In genomic region chr7:31099451-31100444, GRCh38 we compare ENCODE assay signal across 17 cellular contexts. TPM values are rescaled to one million over a fixed set of nuclear protein-coding genes. Genes with fewer than 3 reads are reported as not detected.
"Had no signal": no experiment of that assay in that cellular context is flagged by ENCODE, and none has a peak within 500 bp of the region (broad histone marks: within the 10 kb centered on the region; RNA-seq: fewer than 3 reads in every experiment).

No MANE protein-coding gene starts in this region.

- H3K27ac ChIP-seq: gastroesophageal sphincter, heart right ventricle, skin epidermis had no signal

- H3K9me3 Mint-ChIP-seq: activated B cell treated with CpG ODN at 0.5 μM for 24 hours; activated CD4-positive, alpha-beta T cell treated with anti-CD3 and anti-CD28 coated beads, Interleukin-2, amount 10 ng/mL, durations not matched to agents 7 days and 5 days; activated T-helper 2 cell treated with anti-CD3 and anti-CD28 coated beads, Interferon-gamma antibody, Interleukin-2, Interleukin-4, amounts not matched to agents 10 μg/mL and 5 μg/mL and 100 μg/mL, durations not matched to agents 14 hours and 24 hours and 36 hours had no signal

- H3K27me3 Mint-ChIP-seq: activated B cell treated with CpG ODN at 0.5 μM for 24 hours; activated CD4-positive, alpha-beta T cell treated with anti-CD3 and anti-CD28 coated beads, Interleukin-2, amount 10 ng/mL, durations not matched to agents 7 days and 5 days had no signal

- DNase-seq: activated B cell treated with CpG ODN at 0.5 μM for 24 hours; activated CD4-positive, alpha-beta T cell treated with anti-CD3 and anti-CD28 coated beads, Interleukin-2, amount 10 ng/mL, durations not matched to agents 7 days and 5 days; activated naive CD4-positive, alpha-beta T cell treated with anti-CD3 and anti-CD28 coated beads, Interleukin-2, amount 50 U/mL, for 16 hours; activated T-cell treated with anti-CD3 and anti-CD28 coated beads, Interleukin-2, amount 50 U/mL, for 1 hour; heart right ventricle; left colon; naive B cell; stimulated activated CD4-positive, alpha-beta T cell treated with anti-CD3 and anti-CD28 coated beads, Interleukin-4, amount 100 ng/mL, for 24 hours; stimulated activated naive CD4-positive, alpha-beta T cell; SW 1271 had no signal

- H3K27ac Mint-ChIP-seq: activated B cell treated with CpG ODN at 0.5 μM for 24 hours; activated CD4-positive, alpha-beta T cell treated with anti-CD3 and anti-CD28 coated beads, Interleukin-2, amount 10 ng/mL, durations not matched to agents 7 days and 5 days; activated T-helper 2 cell treated with anti-CD3 and anti-CD28 coated beads, Interferon-gamma antibody, Interleukin-2, Interleukin-4, amounts not matched to agents 10 μg/mL and 5 μg/mL and 100 μg/mL, durations not matched to agents 14 hours and 24 hours and 36 hours; naive B cell had no signal

- H3K36me3 Mint-ChIP-seq: naive B cell had no signal

- FAIRE-seq: endometrium had no signal

- H3K4me1 Mint-ChIP-seq: activated B cell treated with CpG ODN at 0.5 μM for 24 hours; activated CD4-positive, alpha-beta T cell treated with anti-CD3 and anti-CD28 coated beads, Interleukin-2, amount 10 ng/mL, durations not matched to agents 7 days and 5 days; naive B cell had no signal

- H3K9me3 ChIP-seq: gastroesophageal sphincter, heart right ventricle had no signal

- H3K4me3 Mint-ChIP-seq: activated B cell treated with CpG ODN at 0.5 μM for 24 hours; activated CD4-positive, alpha-beta T cell treated with anti-CD3 and anti-CD28 coated beads, Interleukin-2, amount 10 ng/mL, durations not matched to agents 7 days and 5 days had no signal

RNA-seq across cellular contexts. Expression of gene ADCYAP1R1, which starts 47.6 kb away (rescaled TPM):
- total RNA-seq: activated B cell treated with CpG ODN at 0.5 μM for 24 hours; activated CD4-positive, alpha-beta T cell treated with anti-CD3 and anti-CD28 coated beads, Interleukin-2, amount 10 ng/mL, durations not matched to agents 7 days and 5 days; activated CD8-positive, alpha-beta memory T cell treated with anti-CD3 and anti-CD28 coated beads for 36 hours; activated T-helper 2 cell treated with anti-CD3 and anti-CD28 coated beads, Interferon-gamma antibody, Interleukin-2, Interleukin-4, amounts not matched to agents 10 μg/mL and 5 μg/mL and 100 μg/mL, durations not matched to agents 14 hours and 24 hours and 36 hours; mammary epithelial cell; T-helper 2 cell treated with Interferon-gamma antibody and Interleukin-4, amounts not matched to agents 100 ng/mL and 5 ng/mL, for 36 hours had no signal
